ENCODE assay signal across 22 cellular contexts in genomic region chr2:179165356-179166000, GRCh38.
DNase-seq lines count a peak whose midpoint lies in the region; ATAC-seq, FAIRE-seq and TF ChIP-seq lines count a peak whose summit lies in the region.
"Had no signal": no experiment of that assay in that cellular context is flagged by ENCODE, and none has a peak within 500 bp of the region (broad histone marks: within the 10 kb centered on the region; RNA-seq: fewer than 3 reads in every experiment).

No MANE protein-coding gene starts in this region.

- H3K27ac ChIP-seq in HepG2 (ENCODE audit: extremely low read length, insufficient read depth, low read length) = no peak overlapping the region
- H3K27ac ChIP-seq in right lobe of liver = no peak overlapping the region
- no peak overlapping the region for H3K27ac ChIP-seq in astrocyte (ENCODE audit: low read depth, low read length)
- H3K27ac ChIP-seq in kidney (ENCODE audit: low read depth in 2 of 2, low read length in 2 of 2) = no peak overlapping the region
- H3K27ac ChIP-seq in ovary = no peak overlapping the region

- in situ Hi-C loops in HepG2 (cut with HindIII; ENCODE audit: extremely low pct_ligation_motif_present, low pct_unique_long_range_greater_than_20kb) = no loop called here

- no peak for TF ChIP-seq CTCF in HepG2 (CRISPR knock-in tag; IDR thresholded peaks at IDR 0.05)
- no peak for TF ChIP-seq CTCF in right lobe of liver (IDR thresholded peaks at IDR 0.05)
- no peak for TF ChIP-seq CTCF in astrocyte (IDR thresholded peaks at IDR 0.05; ENCODE audit: insufficient read depth, low read depth, low read length)
- no peak for TF ChIP-seq CTCF in glutamatergic neuron (IDR thresholded peaks at IDR 0.05; ENCODE audit: partially characterized antibody, unreplicated experiment)
- no peak for TF ChIP-seq CTCF in kidney (IDR thresholded peaks at IDR 0.05; ENCODE audit: borderline replicate concordance, extremely low read depth, insufficient read depth)
- no peak for TF ChIP-seq CTCF in ovary (IDR thresholded peaks at IDR 0.05)

- CTCF ChIA-PET in HepG2 (lab: Yijun Ruan, JAX; ENCODE audit: low intra/inter-chr PET ratio, low total read pairs) = no interaction called here

- no peaks in the 10 kb centered on the region for H3K9me3 ChIP-seq in HepG2 (ENCODE audit: low read length)
- H3K9me3 ChIP-seq in right lobe of liver = no peaks in the 10 kb centered on the region
- no peaks in the 10 kb centered on the region for H3K9me3 ChIP-seq in astrocyte (ENCODE audit: insufficient read depth, low read depth, low read length)
- H3K9me3 ChIP-seq in kidney (ENCODE audit: control insufficient read depth in 1 of 2, low read length in 2 of 2) = no peaks in the 10 kb centered on the region
- H3K9me3 ChIP-seq in ovary = no peaks in the 10 kb centered on the region
- H3K9me3 ChIP-seq: BE2C had no signal

- H3K4me3 ChIP-seq in HepG2 (replicated peaks in 1 of 3; ENCODE audit: insufficient read depth in 1 of 3, low read depth in 2 of 3, low read length in 3 of 3) (no peak overlapping the region), right lobe of liver (no peak overlapping the region), astrocyte (ENCODE audit: insufficient read depth, low read depth, low read length) (no peak overlapping the region), kidney (ENCODE audit: low read length in 2 of 2) (no peak overlapping the region), ovary (no peak overlapping the region)

- POLR2A ChIA-PET in HepG2 (lab: Yijun Ruan, JAX) = no interaction called here

- H3K4me2 ChIP-seq in HepG2 (ENCODE audit: low read depth, low read length) (no peak overlapping the region), astrocyte (ENCODE audit: low read length) (no peak overlapping the region)

- no peak for TF ChIP-seq RAD21 in HepG2 (CRISPR knock-in tag; IDR thresholded peaks at IDR 0.05)

- H3K4me3 Mint-ChIP-seq in astrocyte (ENCODE audit: unreplicated experiment) (no peak overlapping the region), glutamatergic neuron (ENCODE audit: unreplicated experiment) (no peak overlapping the region)
- H3K4me3 Mint-ChIP-seq: CD4-positive, CD25-positive, alpha-beta regulatory T cell had no signal

- H3K27ac Mint-ChIP-seq in astrocyte (ENCODE audit: unreplicated experiment) = no peak overlapping the region
- H3K27ac Mint-ChIP-seq in glutamatergic neuron (ENCODE audit: unreplicated experiment) = peak overlapping the region; percentile 24

- H3K27me3 Mint-ChIP-seq in astrocyte (ENCODE audit: low read depth, unreplicated experiment) = no peaks in the 10 kb centered on the region
- H3K27me3 Mint-ChIP-seq in glutamatergic neuron (ENCODE audit: unreplicated experiment) = peaks cover 1% of the 10 kb centered on the region
- H3K27me3 Mint-ChIP-seq: CD4-positive, CD25-positive, alpha-beta regulatory T cell had no signal

- H3K4me1 Mint-ChIP-seq in astrocyte (ENCODE audit: low read depth, unreplicated experiment) (no peaks in the 10 kb centered on the region), glutamatergic neuron (ENCODE audit: low read depth, unreplicated experiment) (no peaks in the 10 kb centered on the region)

- peak; percentile 29; the same call in 2 of the 3 replicates for ATAC-seq in HepG2
- no peak for ATAC-seq in right lobe of liver

- H3K4me1 ChIP-seq in HepG2 (ENCODE audit: insufficient read depth, low read length) (no peaks in the 10 kb centered on the region), right lobe of liver (no peaks in the 10 kb centered on the region), astrocyte (ENCODE audit: insufficient read depth, low read length) (no peaks in the 10 kb centered on the region), kidney (ENCODE audit: control insufficient read depth in 1 of 2, insufficient read depth in 1 of 2, low read depth in 1 of 2, low read length in 2 of 2) (no peaks in the 10 kb centered on the region), ovary (ENCODE audit: insufficient read depth) (no peaks in the 10 kb centered on the region)
- H3K4me1 ChIP-seq: BE2C had no signal

- H3K9me3 Mint-ChIP-seq in astrocyte (ENCODE audit: unreplicated experiment) (no peaks in the 10 kb centered on the region), glutamatergic neuron (ENCODE audit: unreplicated experiment) (peaks cover 1% of the 10 kb centered on the region)

- H2AFZ ChIP-seq in HepG2 (ENCODE audit: low read length) (no peak overlapping the region), astrocyte (ENCODE audit: low read depth, low read length) (no peak overlapping the region)

- FAIRE-seq in HepG2 (lab: Jason Lieb, UNC) (no peak), astrocyte (lab: Jason Lieb, UNC) (no peak), kidney (lab: Jason Lieb, UNC) (no peak)
- FAIRE-seq: GM12892, GM18507 had no signal

- H4K20me1 ChIP-seq in HepG2 (ENCODE audit: insufficient read depth, low read length) (peaks cover 8% of the 10 kb centered on the region), astrocyte (ENCODE audit: insufficient read depth, low read length) (no peaks in the 10 kb centered on the region)

- H3K36me3 ChIP-seq in HepG2 (replicated peaks in 1 of 2; ENCODE audit: control insufficient read depth in 1 of 2, insufficient read depth in 2 of 2, low read length in 2 of 2) = peaks cover 2 to 54% of the 10 kb centered on the region in 2 experiments
- peaks cover 0 to 4% (median 2%) of the 10 kb centered on the region in 4 donors for H3K36me3 ChIP-seq in right lobe of liver
- no peaks in the 10 kb centered on the region for H3K36me3 ChIP-seq in astrocyte (ENCODE audit: insufficient read depth, low read length)
- peaks cover 0 to 3% of the 10 kb centered on the region in 2 donors for H3K36me3 ChIP-seq in kidney (ENCODE audit: control insufficient read depth in 1 of 2, insufficient read depth in 2 of 2, low read length in 2 of 2)
- no peaks in the 10 kb centered on the region for H3K36me3 ChIP-seq in ovary
- H3K36me3 ChIP-seq: BE2C had no signal

- no TSS peak for BruUV-seq in HepG2 (replicated peaks; lab: Mats Ljungman, UMichigan)

- no peak for DNase-seq in HepG2 (ENCODE audit: low spot score)
- DNase-seq in right lobe of liver = no peak
- peak; percentile 10 for DNase-seq in astrocyte (ENCODE audit: low read depth)
- no peak for DNase-seq in glutamatergic neuron
- no peak for DNase-seq in kidney
- DNase-seq in posterior vena cava (ENCODE audit: low spot score) = no peak
- no peak for DNase-seq in SHP77 treated with DMSO at 0.1 percent for 48 hours (lab: John Stamatoyannopoulos, UW)
- no peak for DNase-seq in ovary
- DNase-seq: 8988T; BE2C; CD4-positive, CD25-positive, alpha-beta regulatory T cell; COR-L47; DMS53; EL; H7; NCI-H1694 treated with DMSO at 0.1 percent for 48 hours; NCI-H510A; NCI-H748 treated with DMSO at 0.1 percent for 48 hours; OCI-M1; SHP77 had no signal

- no peak for TF ChIP-seq POLR2A in HepG2 (IDR thresholded peaks at IDR 0.05; ENCODE audit: insufficient read depth in 1 of 2, low read depth in 2 of 2, low read length in 2 of 2)
- no peak for TF ChIP-seq POLR2A in right lobe of liver (IDR thresholded peaks at IDR 0.05)
- no peak for TF ChIP-seq POLR2A in ovary (IDR thresholded peaks at IDR 0.05)

- H3K27me3 ChIP-seq in HepG2 (ENCODE audit: control insufficient read depth in 1 of 2, insufficient read depth in 2 of 2, low read length in 2 of 2) (no peaks in the 10 kb centered on the region), right lobe of liver (no peaks in the 10 kb centered on the region), astrocyte (ENCODE audit: insufficient read depth, low read length) (no peaks in the 10 kb centered on the region), ovary (no peaks in the 10 kb centered on the region)
- H3K27me3 ChIP-seq: BE2C had no signal

- no peak for TF ChIP-seq EP300 in HepG2 (IDR thresholded peaks at IDR 0.05; ENCODE audit: low read depth in 2 of 2, low read length in 2 of 2)
- no peak for TF ChIP-seq EP300 in HepG2 (CRISPR knock-in tag; IDR thresholded peaks at IDR 0.05; ENCODE audit: borderline replicate concordance)
- no peak for TF ChIP-seq EP300 in ovary (IDR thresholded peaks at IDR 0.05)

- H3K36me3 Mint-ChIP-seq in astrocyte (ENCODE audit: low read depth, unreplicated experiment) (peaks cover 4% of the 10 kb centered on the region), glutamatergic neuron (ENCODE audit: unreplicated experiment) (no peaks in the 10 kb centered on the region)

- H3K9ac ChIP-seq in HepG2 (ENCODE audit: insufficient read depth, low read depth, low read length) (no peak overlapping the region), astrocyte (ENCODE audit: low read length) (no peak overlapping the region), kidney (ENCODE audit: low read length in 2 of 2) (no peak overlapping the region)

- no peaks in the 10 kb centered on the region for H3K79me2 ChIP-seq in HepG2 (ENCODE audit: insufficient read depth, low read length)
- H3K79me2 ChIP-seq in astrocyte (ENCODE audit: insufficient read depth, low read length) = no peaks in the 10 kb centered on the region

- intact Hi-C loops in HepG2 (cut with micrococcal nuclease; ENCODE audit: unreplicated experiment) = no loop called here
- intact Hi-C loops in right lobe of liver (cut with DNase I) = no loop called here
- intact Hi-C loops in kidney (cut with DNase I) = no loop called here
- intact Hi-C loops in posterior vena cava (cut with DNase I) = no loop called here
- intact Hi-C loops in ovary (cut with DNase I) = no loop called here

- WGBS in HepG2 (ENCODE audit: low lambda C conversion rate) = 97% methylated on average over 3 of the region's 3 CpGs
- no CpG with 5 or more reads among the region's 3 CpGs for WGBS in right lobe of liver (ENCODE audit: insufficient coverage, low coverage, low lambda C conversion rate, missing lambda C conversion rate)
- 94% methylated on average over 3 of the region's 3 CpGs for WGBS in ovary, 3 donors

TF ChIP-seq in HepG2, 621 proteins besides CTCF, POLR2A, EP300 and RAD21 (continues in another document):
- TF ChIP-seq ZNF614 (CRISPR knock-in tag; IDR thresholded peaks at IDR 0.05; ENCODE audit: borderline replicate concordance) (no peak), ZNF251 (CRISPR knock-in tag; IDR thresholded peaks at IDR 0.05) (no peak), ZSCAN21 (CRISPR knock-in tag; IDR thresholded peaks at IDR 0.05; ENCODE audit: borderline replicate concordance) (no peak), ZNF12 (CRISPR knock-in tag; IDR thresholded peaks at IDR 0.05) (no peak), ZNF790 (CRISPR knock-in tag; IDR thresholded peaks at IDR 0.05; ENCODE audit: borderline replicate concordance) (no peak), E2F2 (CRISPR knock-in tag; IDR thresholded peaks at IDR 0.05; ENCODE audit: borderline replicate concordance) (no peak), GABPB1 (CRISPR knock-in tag; IDR thresholded peaks at IDR 0.05) (no peak)
